24 cellular contexts compared by ENCODE assay signal in the genomic region with DNA sequence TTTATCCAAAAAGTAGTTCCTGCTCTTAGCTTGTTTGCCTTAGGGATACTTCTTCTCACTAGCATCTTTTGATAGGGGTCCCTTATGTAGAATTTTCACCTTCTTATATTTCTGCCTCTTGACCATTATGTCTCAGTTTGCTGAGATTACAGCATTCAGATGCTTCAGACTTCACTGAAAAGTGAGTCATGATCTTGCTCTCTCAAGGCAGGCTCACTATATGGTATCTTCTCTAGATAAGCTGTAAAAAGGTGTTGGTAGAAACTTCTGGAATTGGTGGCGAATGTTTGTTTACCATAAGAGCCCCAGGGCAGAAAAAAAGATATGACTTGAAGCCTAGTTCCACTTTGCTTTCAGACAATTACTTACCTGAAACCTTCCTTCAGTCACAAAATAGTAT. TPM values are rescaled to one million over a fixed set of nuclear protein-coding genes. Genes with fewer than 3 reads are reported as not detected.
"Had no signal": no experiment of that assay in that cellular context is flagged by ENCODE, and none has a peak within 500 bp of the region (broad histone marks: within the 10 kb centered on the region; RNA-seq: fewer than 3 reads in every experiment).

No MANE protein-coding gene starts in this region.

- H3K27me3 Mint-ChIP-seq: activated naive CD8-positive, alpha-beta T cell treated with anti-CD3 and anti-CD28 coated beads, Interleukin-2, amount 10 ng/mL, durations not matched to agents 7 days and 5 days; naive thymus-derived CD8-positive, alpha-beta T cell; progenitor cell of endocrine pancreas; T-helper 17 cell had no signal

- H3K27ac ChIP-seq: body of pancreas, left ventricle myocardium inferior, neural progenitor cell, spleen, tibial artery had no signal

- H3K4me1 ChIP-seq: body of pancreas, neural progenitor cell, tibial artery had no signal

- H3K27me3 ChIP-seq: body of pancreas, neural progenitor cell, spleen, tibial artery had no signal

- DNase-seq: activated effector memory CD4-positive, alpha-beta T cell treated with Interleukin-2 at 50 U/mL for 16 hours; activated naive CD4-positive, alpha-beta T cell treated with anti-CD3 and anti-CD28 coated beads for 36 hours; activated naive CD8-positive, alpha-beta T cell treated with anti-CD3 and anti-CD28 coated beads, Interleukin-2, amount 10 ng/mL, durations not matched to agents 7 days and 5 days; activated T-cell treated with anti-CD3 and anti-CD28 coated beads, Interleukin-2, amount 50 U/mL, for 1 hour; anterior cingulate cortex; body of pancreas; dermis blood vessel endothelial cell; effector CD8-positive, alpha-beta T cell; erythroblast; foreskin melanocyte; glutamatergic neuron; hippocampal formation; left ventricle myocardium inferior; naive thymus-derived CD8-positive, alpha-beta T cell; spleen; stimulated activated CD4-positive, alpha-beta T cell treated with anti-CD3 and anti-CD28 coated beads, Interleukin-4, amount 100 ng/mL, for 1 hour; stimulated activated naive CD8-positive, alpha-beta T cell treated with anti-CD3 and anti-CD28 coated beads, Interleukin-15, Interleukin-2, amounts not matched to agents 100 U/mL and 50 U/mL, for 24 hours; SW 1271; T-helper 17 cell; tibial artery had no signal

- H3K9me3 Mint-ChIP-seq: activated naive CD4-positive, alpha-beta T cell treated with anti-CD3 and anti-CD28 coated beads for 36 hours; activated naive CD8-positive, alpha-beta T cell treated with anti-CD3 and anti-CD28 coated beads, Interleukin-2, amount 10 ng/mL, durations not matched to agents 7 days and 5 days; mesothelial cell of epicardium; naive thymus-derived CD8-positive, alpha-beta T cell; neural progenitor cell had no signal

- H3K4me3 Mint-ChIP-seq: activated naive CD4-positive, alpha-beta T cell treated with anti-CD3 and anti-CD28 coated beads for 36 hours; activated naive CD8-positive, alpha-beta T cell treated with anti-CD3 and anti-CD28 coated beads, Interleukin-2, amount 10 ng/mL, durations not matched to agents 7 days and 5 days; mesothelial cell of epicardium; naive thymus-derived CD8-positive, alpha-beta T cell; neural progenitor cell; T-helper 17 cell had no signal

- H3K4me2 ChIP-seq: neural progenitor cell had no signal

- H3K9me3 ChIP-seq: body of pancreas, left ventricle myocardium inferior, spleen, tibial artery had no signal

- ATAC-seq: activated CD4-positive, CD25-positive, alpha-beta regulatory T cell treated with anti-CD3 and anti-CD28 coated beads, Interleukin-2, amount 50 U/mL, for 24 hours; body of pancreas; naive thymus-derived CD8-positive, alpha-beta T cell; stimulated activated naive CD8-positive, alpha-beta T cell treated with anti-CD3 and anti-CD28 coated beads, Interleukin-15, Interleukin-2, amounts not matched to agents 100 U/mL and 50 U/mL, for 24 hours; T-helper 17 cell had no signal

- H3K36me3 ChIP-seq: neural progenitor cell had no signal

- H3K27ac Mint-ChIP-seq: activated naive CD4-positive, alpha-beta T cell treated with anti-CD3 and anti-CD28 coated beads for 36 hours; activated naive CD8-positive, alpha-beta T cell treated with anti-CD3 and anti-CD28 coated beads, Interleukin-2, amount 10 ng/mL, durations not matched to agents 7 days and 5 days; mesothelial cell of epicardium; neural progenitor cell; progenitor cell of endocrine pancreas had no signal

- H3K9ac ChIP-seq: neural progenitor cell had no signal

- H3K4me3 ChIP-seq: body of pancreas, left ventricle myocardium inferior, neural progenitor cell, spleen, tibial artery had no signal

- H2AFZ ChIP-seq: neural progenitor cell had no signal

RNA-seq across cellular contexts. Expression of a gene that starts 35.4 kb away (rescaled TPM):
- total RNA-seq: activated naive CD4-positive, alpha-beta T cell treated with anti-CD3 and anti-CD28 coated beads for 36 hours; activated naive CD8-positive, alpha-beta T cell treated with anti-CD3 and anti-CD28 coated beads, Interleukin-2, amount 10 ng/mL, durations not matched to agents 7 days and 5 days; body of pancreas; naive thymus-derived CD8-positive, alpha-beta T cell had no signal
